14 cellular contexts compared by ENCODE assay signal in the genomic region with DNA sequence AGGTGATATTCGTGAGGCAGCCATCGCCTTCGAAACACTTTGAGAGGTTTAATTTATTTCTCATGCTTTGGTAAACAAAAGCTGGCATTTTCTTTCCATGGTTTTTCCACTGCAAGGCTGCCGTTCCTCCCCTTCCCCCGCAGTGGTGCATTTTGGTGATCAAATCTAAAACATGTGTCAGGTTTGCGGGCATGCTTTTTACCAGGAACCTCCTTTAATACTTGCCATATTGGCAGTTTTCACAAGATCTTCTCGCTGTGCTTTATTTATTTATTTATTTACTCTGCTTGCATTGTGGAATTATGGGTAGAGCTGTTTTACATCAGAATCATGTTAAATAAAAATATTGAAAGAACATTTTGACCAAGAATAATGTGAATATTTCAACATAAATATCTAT. TPM values are rescaled to one million over a fixed set of nuclear protein-coding genes. Genes with fewer than 3 reads are reported as not detected.
DNase-seq lines count a peak whose midpoint lies in the region; ATAC-seq and TF ChIP-seq lines count a peak whose summit lies in the region.
"Had no signal": no experiment of that assay in that cellular context is flagged by ENCODE, and none has a peak within 500 bp of the region (broad histone marks: within the 10 kb centered on the region; RNA-seq: fewer than 3 reads in every experiment).

No MANE protein-coding gene starts in this region.

- H3K4me1 ChIP-seq in psoas muscle (peaks cover 7% of the 10 kb centered on the region), upper lobe of left lung (no peaks in the 10 kb centered on the region)
- H3K4me1 ChIP-seq: colonic mucosa, right lobe of liver had no signal

- in situ Hi-C loops in G401 (cut with HindIII; ENCODE audit: low sequenced_read_pairs), result no loop called here

- intact Hi-C loops in psoas muscle (cut with DNase I), result no loop called here

- H3K27ac ChIP-seq in SK-N-MC, result peak overlapping the region; percentile 72; the same call in 1 of the 2 replicates
- no peak overlapping the region for H3K27ac ChIP-seq in psoas muscle
- no peak overlapping the region for H3K27ac ChIP-seq in upper lobe of left lung
- H3K27ac ChIP-seq: colonic mucosa, right lobe of liver had no signal

- H3K4me3 ChIP-seq in SK-N-MC (peak overlapping the region; percentile 73), psoas muscle (peak overlapping the region; percentile 54), upper lobe of left lung (no peak overlapping the region)
- H3K4me3 ChIP-seq: colonic mucosa, GM12878, right lobe of liver had no signal

- H3K27me3 ChIP-seq in psoas muscle (ENCODE audit: insufficient read depth in 3 of 3, low read length in 2 of 3) (no peaks in the 10 kb centered on the region), upper lobe of left lung (no peaks in the 10 kb centered on the region)
- H3K27me3 ChIP-seq: colonic mucosa, right lobe of liver had no signal

- DNase-seq in G401 (ENCODE audit: low spot score), result peak; percentile 48
- DNase-seq in SK-N-MC (ENCODE audit: low read depth, low spot score), result peak; percentile 8
- DNase-seq in globus pallidus (ENCODE audit: low spot score), result peak; percentile 45
- no peak for DNase-seq in psoas muscle
- no peak for DNase-seq in NCI-H510A treated with DMSO at 0.1 percent for 48 hours (lab: John Stamatoyannopoulos, UW)
- no peak for DNase-seq in midbrain (lab: John Stamatoyannopoulos, UW)
- DNase-seq in activated CD4-positive, alpha-beta T cell treated with anti-CD3 and anti-CD28 coated beads for 4 hours, result no peak
- no peak for DNase-seq in upper lobe of left lung
- DNase-seq: right lobe of liver; stimulated activated CD4-positive, alpha-beta T cell treated with anti-CD3 and anti-CD28 coated beads, Interleukin-2, amount 100 ng/mL, for 24 hours had no signal

- TF ChIP-seq CTCF in psoas muscle (IDR thresholded peaks at IDR 0.05), result no peak
- no peak for TF ChIP-seq CTCF in upper lobe of left lung (IDR thresholded peaks at IDR 0.05)

- no peak for TF ChIP-seq EP300 in upper lobe of left lung (IDR thresholded peaks at IDR 0.05)

- TF ChIP-seq POLR2A in upper lobe of left lung (IDR thresholded peaks at IDR 0.05), result no peak

- no peaks in the 10 kb centered on the region for H3K9me3 ChIP-seq in SK-N-MC (ENCODE audit: low read depth, low read length)
- no peaks in the 10 kb centered on the region for H3K9me3 ChIP-seq in psoas muscle
- H3K9me3 ChIP-seq in upper lobe of left lung, result no peaks in the 10 kb centered on the region
- H3K9me3 ChIP-seq: colonic mucosa, right lobe of liver had no signal

- ATAC-seq in psoas muscle (no peak), upper lobe of left lung (ENCODE audit: low FRiP score in 2 of 2) (no peak)
- ATAC-seq: activated CD4-positive, CD25-positive, alpha-beta regulatory T cell treated with anti-CD3 and anti-CD28 coated beads, Interleukin-2, amount 50 U/mL, for 24 hours; activated T-helper 17 cell treated with anti-CD3 and anti-CD28 coated beads, Interleukin-2, amount 50 U/mL, for 72 hours; GM12878; right lobe of liver had no signal

- H3K36me3 ChIP-seq in SK-N-MC (ENCODE audit: insufficient read depth, low read length) (no peaks in the 10 kb centered on the region), psoas muscle (ENCODE audit: insufficient read depth in 1 of 2, low read depth in 1 of 2) (no peaks in the 10 kb centered on the region), upper lobe of left lung (no peaks in the 10 kb centered on the region)
- H3K36me3 ChIP-seq: colonic mucosa, right lobe of liver had no signal

- WGBS in psoas muscle, 3 donors, result 40 to 65% (median 43%) methylated on average over 7 of the region's 7 CpGs
- 85 to 90% methylated on average over 7 of the region's 7 CpGs for WGBS in upper lobe of left lung, 2 donors

- peak overlapping the region; percentile 42 for H3K9ac ChIP-seq in SK-N-MC (ENCODE audit: insufficient read length)

RNA-seq across cellular contexts. Expression of gene STOX2, which starts 54.2 kb away (rescaled TPM):
- total RNA-seq in G401 (2014; rRNA removed; shearing (Covaris generic)), result 0.06 TPM in 1 of 2 replicates, not detected in the other
- 1 to 10 TPM; 1.7 to 9.3 (median 3.9) TPM for total RNA-seq in psoas muscle
- polyA plus RNA-seq in psoas muscle, result 1 to 10 TPM in 1 of 3 donors, under 1 TPM in 2; 0.41 to 3.4 (median 0.76) TPM
- 10 to 100 TPM; 10.1 to 49.2 (median 24.1) TPM for total RNA-seq in upper lobe of left lung
- total RNA-seq: activated T-helper 17 cell treated with anti-CD3 and anti-CD28 coated beads, Interleukin-2, amount 50 U/mL, for 72 hours had no signal

Comparison
In these comparisons a context has a peak if more than half of its experiments do, and no peak if none do; other contexts are left out.
1. DNase-seq: peak in G401 (single experiment), SK-N-MC (single experiment) and globus pallidus (single experiment); none in psoas muscle (0 of 2), NCI-H510A treated with DMSO at 0.1 percent for 48 hours (single experiment), midbrain (single experiment), activated CD4-positive, alpha-beta T cell treated with anti-CD3 and anti-CD28 coated beads for 4 hours (0 of 2) and upper lobe of left lung (0 of 2).
2. H3K4me3 ChIP-seq: peak in SK-N-MC (single experiment) and psoas muscle (single experiment); none in upper lobe of left lung (0 of 4).